Comparison of ENCODE assay signal across 25 cellular contexts in genomic region chr7:12703881-12704280, GRCh38.
"Had no signal": no experiment of that assay in that cellular context is flagged by ENCODE, and none has a peak within 500 bp of the region (broad histone marks: within the 10 kb centered on the region; RNA-seq: fewer than 3 reads in every experiment).

No MANE protein-coding gene starts in this region.

- DNase-seq: activated CD4-positive, alpha-beta T cell treated with anti-CD3 and anti-CD28 coated beads, Interleukin-2, amount 10 ng/mL, durations not matched to agents 7 days and 5 days; activated CD8-positive, alpha-beta memory T cell treated with anti-CD3 and anti-CD28 coated beads, Interleukin-2, amount 50 U/mL, for 4 hours; activated effector memory CD4-positive, alpha-beta T cell treated with Interleukin-2 at 50 U/mL for 16 hours; activated naive CD4-positive, alpha-beta T cell treated with anti-CD3 and anti-CD28 coated beads, Interleukin-2, amount 10 ng/mL, durations not matched to agents 7 days and 5 days; activated T-cell treated with anti-CD3 and anti-CD28 coated beads, Interleukin-2, amount 50 U/mL, for 4 hours; adrenal gland; body of pancreas; caudate nucleus; dorsolateral prefrontal cortex; foreskin keratinocyte; glutamatergic neuron; hippocampal formation; islet precursor cell; left colon; posterior cingulate gyrus; stimulated activated CD4-positive, alpha-beta T cell treated with anti-CD3 and anti-CD28 coated beads, Interleukin-15, amount 100 ng/mL, for 24 hours; stimulated activated CD4-positive, alpha-beta T cell treated with anti-CD3 and anti-CD28 coated beads, Interleukin-2, amount 100 ng/mL, for 48 hours; stimulated activated naive CD8-positive, alpha-beta T cell treated with anti-CD3 and anti-CD28 coated beads, Interleukin-15, amount 100 ng/mL, for 72 hours; trophoblast cell had no signal

- H3K27me3 ChIP-seq: adrenal gland, body of pancreas, dorsolateral prefrontal cortex, foreskin keratinocyte, vagina had no signal

- ATAC-seq: activated CD4-positive, CD25-positive, alpha-beta regulatory T cell treated with anti-CD3 and anti-CD28 coated beads, Interleukin-2, amount 50 U/mL, for 24 hours; activated T-cell treated with anti-CD3 and anti-CD28 coated beads, Interleukin-2, amount 50 U/mL, for 4 hours; body of pancreas; foreskin keratinocyte; left colon; natural killer cell treated with Interleukin-12 subunit alpha and Interleukin-12 subunit beta and Interleukin-15 and Interleukin-18, amount 100 ng/mL, for 72 hours; stimulated activated naive CD8-positive, alpha-beta T cell treated with anti-CD3 and anti-CD28 coated beads, Interleukin-15, amount 100 ng/mL, for 72 hours had no signal

- H3K9me3 ChIP-seq: adrenal gland, body of pancreas had no signal

- H3K4me3 ChIP-seq: adrenal gland, body of pancreas, dorsolateral prefrontal cortex, lung, skin epidermis, vagina had no signal

- FAIRE-seq: colon had no signal

- H3K4me1 ChIP-seq: adrenal gland, body of pancreas, vagina had no signal

- H3K27ac ChIP-seq: adrenal gland, body of pancreas, dorsolateral prefrontal cortex, foreskin keratinocyte, skin epidermis, vagina had no signal

- H3K36me3 ChIP-seq: adrenal gland, vagina had no signal
